ENCODE assay signal across 16 cellular contexts in genomic region chr1:70196333-70196732, GRCh38.
A peak's percentile ranks its signal among the peaks of the same experiment; 100 is the strongest.
DNase-seq lines count a peak whose midpoint lies in the region; ATAC-seq, FAIRE-seq and TF ChIP-seq lines count a peak whose summit lies in the region.
"Had no signal": no experiment of that assay in that cellular context is flagged by ENCODE, and none has a peak within 500 bp of the region (broad histone marks: within the 10 kb centered on the region; RNA-seq: fewer than 3 reads in every experiment).

No MANE protein-coding gene starts in this region.

- DNase-seq in GM18507 (ENCODE audit: extremely low spot score, insufficient read length, low read depth) (no peak), SK-N-MC (ENCODE audit: low read depth, low spot score) (no peak), nephron progenitor cell (no peak), Ammon's horn (ENCODE audit: low spot score) (no peak), NCI-H1048 (lab: John Stamatoyannopoulos, UW) (no peak)
- DNase-seq: ACHN; CD4-positive, alpha-beta memory T cell; DMS79; HCEC 1CT had no signal

- peak overlapping the region; percentile 77 for H3K27ac Mint-ChIP-seq in nephron progenitor cell
- H3K27ac Mint-ChIP-seq: B cell; CD4-positive, alpha-beta memory T cell; IgD-negative memory B cell had no signal

- H3K4me1 Mint-ChIP-seq in nephron progenitor cell, result no peaks in the 10 kb centered on the region

- peak overlapping the region; percentile 26; the same call in 1 of the 2 replicates for H3K27ac ChIP-seq in SK-N-MC
- H3K27ac ChIP-seq: C4-2B, KMS-11 had no signal

- no peaks in the 10 kb centered on the region for H3K9me3 ChIP-seq in SK-N-MC (ENCODE audit: low read depth, low read length)

- H3K9me3 Mint-ChIP-seq in nephron progenitor cell, result no peaks in the 10 kb centered on the region
- H3K9me3 Mint-ChIP-seq: CD4-positive, alpha-beta memory T cell had no signal

- peaks cover 7% of the 10 kb centered on the region for H3K27me3 Mint-ChIP-seq in nephron progenitor cell (ENCODE audit: low read depth, poor library complexity)
- H3K27me3 Mint-ChIP-seq: B cell; CD4-positive, alpha-beta memory T cell; IgD-negative memory B cell had no signal

- H3K4me3 Mint-ChIP-seq in nephron progenitor cell, result no peak overlapping the region
- H3K4me3 Mint-ChIP-seq: B cell; CD4-positive, alpha-beta memory T cell; IgD-negative memory B cell had no signal

- no peak overlapping the region for H3K4me3 ChIP-seq in SK-N-MC

- no peak overlapping the region for H3K9ac ChIP-seq in SK-N-MC (ENCODE audit: insufficient read length)
- H3K9ac ChIP-seq: KMS-11 had no signal

- ATAC-seq in HG02642 (IDR thresholded peaks at IDR 0.05; ENCODE audit: poor library complexity, unreplicated experiment) (peak; percentile 25), GM21786 (IDR thresholded peaks at IDR 0.05; ENCODE audit: unreplicated experiment) (no peak)

- H3K36me3 Mint-ChIP-seq in nephron progenitor cell (ENCODE audit: low read depth), result peaks cover 15% of the 10 kb centered on the region

- no peak for TF ChIP-seq CTCF in nephron progenitor cell (IDR thresholded peaks at IDR 0.05)

- no peaks in the 10 kb centered on the region; the same call in 1 of the 2 replicates for H3K36me3 ChIP-seq in SK-N-MC (ENCODE audit: insufficient read depth, low read length)

- FAIRE-seq in GM18507 (lab: Jason Lieb, UNC), result peak; percentile 24
- FAIRE-seq: H1 had no signal
